In genomic region chr20:34709044-34709835, GRCh38 we compare ENCODE assay signal across 8 cellular contexts. TPM values are rescaled to one million over a fixed set of nuclear protein-coding genes. Genes with fewer than 3 reads are reported as not detected.
A peak's percentile ranks its signal among the peaks of the same experiment; 100 is the strongest.
DNase-seq lines count a peak whose midpoint lies in the region; ATAC-seq, FAIRE-seq and TF ChIP-seq lines count a peak whose summit lies in the region.

No MANE protein-coding gene starts in this region.

- H3K36me3 ChIP-seq in SJCRH30, result no peaks in the 10 kb centered on the region

- no peaks in the 10 kb centered on the region for H3K9me3 ChIP-seq in SJCRH30 (replicated peaks)

- peaks cover 26% of the 10 kb centered on the region for H3K4me1 ChIP-seq in SJCRH30

- H3K27me3 ChIP-seq in SJCRH30, result no peaks in the 10 kb centered on the region

- H3K27ac ChIP-seq in SJCRH30 (peak overlapping the region; percentile 28), temporal lobe (ENCODE audit: low read depth, low read length) (peak overlapping the region; percentile 74)

- ATAC-seq in GM21447 (IDR thresholded peaks at IDR 0.05; ENCODE audit: unreplicated experiment) (peak; percentile 46), omental fat pad (ENCODE audit: low FRiP score) (peak; percentile 72)

- FAIRE-seq in frontal cortex (lab: Jason Lieb, UNC), result no peak

- DNase-seq in DMS114 treated with DMSO at 0.1 percent for 48 hours (lab: John Stamatoyannopoulos, UW; ENCODE audit: unreplicated experiment) (peak; percentile 26), HuH-7.5 (ENCODE audit: low spot score) (peak; percentile 98), SJCRH30 (peak; percentile 55 to 65), frontal cortex (ENCODE audit: low spot score in 2 of 2) (peak; percentile 79 to 84), omental fat pad (ENCODE audit: low spot score) (peak; percentile 81)
- DNase-seq in activated naive CD4-positive, alpha-beta T cell treated with Interleukin-2 at 50 U/mL for 16 hours, result peak; percentile 79

- H3K4me3 ChIP-seq in SJCRH30, result peak overlapping the region; percentile 51

- no peak for TF ChIP-seq CTCF in omental fat pad (IDR thresholded peaks at IDR 0.05)

RNA-seq across cellular contexts. Expression of gene TP53INP2, which starts 5.1 kb away (rescaled TPM):
- 4.9 and 5.8 TPM in 2 replicates for total RNA-seq in SJCRH30 (2014; rRNA removed; shearing (Covaris generic))
- 3.7 TPM for total RNA-seq in frontal cortex
- total RNA-seq in omental fat pad, result 10 to 100 TPM in 3 of 4 donors, 1 to 10 TPM in 1; 8.6 to 19.7 (median 15.1) TPM
- 7.1 TPM for total RNA-seq in temporal lobe

RNA-seq across cellular contexts. Expression of gene PIGU, which starts 32.3 kb away (rescaled TPM):
- total RNA-seq in SJCRH30 (2014; rRNA removed; shearing (Covaris generic)), result 48.2 and 50.5 TPM in 2 replicates
- 13.9 TPM for total RNA-seq in frontal cortex
- total RNA-seq in omental fat pad, result 10 to 100 TPM; 10.2 to 16.8 (median 14.2) TPM
- 15.2 TPM for total RNA-seq in temporal lobe

Comparison
In these comparisons a context has a peak if more than half of its experiments do, and no peak if none do; other contexts are left out.
1. Peak in every context shown above with its lines: DNase-seq, ATAC-seq, H3K4me3 ChIP-seq and H3K27ac ChIP-seq.
2. DNase-seq: peak in every context shown above with its lines; median percentile 98 in HuH-7.5; 82 in frontal cortex; 81 in omental fat pad; 79 in activated naive CD4-positive, alpha-beta T cell treated with Interleukin-2 at 50 U/mL for 16 hours; 60 in SJCRH30; 26 in DMS114 treated with DMSO at 0.1 percent for 48 hours.